ENCODE assay signal across 14 cellular contexts in genomic region chr1:83950106-83950661, GRCh38.
"Had no signal": no experiment of that assay in that cellular context is flagged by ENCODE, and none has a peak within 500 bp of the region (broad histone marks: within the 10 kb centered on the region; RNA-seq: fewer than 3 reads in every experiment).

No MANE protein-coding gene starts in this region.

- H3K27ac ChIP-seq: colonic mucosa, esophagus squamous epithelium, neural progenitor cell, uterus had no signal

- H3K9me3 Mint-ChIP-seq: naive B cell; neural progenitor cell; stimulated activated naive CD8-positive, alpha-beta T cell treated with anti-CD3 and anti-CD28 coated beads, Interleukin-15, Interleukin-2, amounts not matched to agents 100 ng/mL and 50 ng/mL, for 24 hours had no signal

- H3K27ac Mint-ChIP-seq: neural progenitor cell; stimulated activated naive CD8-positive, alpha-beta T cell treated with anti-CD3 and anti-CD28 coated beads, Interleukin-15, Interleukin-2, amounts not matched to agents 100 ng/mL and 50 ng/mL, for 24 hours had no signal

- H3K4me3 Mint-ChIP-seq: naive B cell; neural progenitor cell; stimulated activated naive CD8-positive, alpha-beta T cell treated with anti-CD3 and anti-CD28 coated beads, Interleukin-15, Interleukin-2, amounts not matched to agents 100 ng/mL and 50 ng/mL, for 24 hours had no signal

- DNase-seq: activated naive CD4-positive, alpha-beta T cell; activated T-cell treated with anti-CD3 and anti-CD28 coated beads for 4 hours; colonic mucosa; effector CD4-positive, alpha-beta T cell; esophagus squamous epithelium; hypothalamus; mammary epithelial cell; naive B cell; uterus had no signal

- FAIRE-seq: endothelial cell of umbilical vein had no signal

- H3K4me1 Mint-ChIP-seq: naive B cell, neural progenitor cell had no signal

- H3K4me3 ChIP-seq: colonic mucosa, esophagus squamous epithelium, neural progenitor cell, uterus had no signal

- H3K36me3 Mint-ChIP-seq: naive B cell, neural progenitor cell had no signal

- H3K27me3 ChIP-seq: colonic mucosa, esophagus squamous epithelium, neural progenitor cell, uterus had no signal

- ATAC-seq: activated CD4-positive, CD25-positive, alpha-beta regulatory T cell treated with anti-CD3 and anti-CD28 coated beads, Interleukin-2, amount 50 U/mL, for 24 hours; sciatic nerve had no signal
